In the genomic region with DNA sequence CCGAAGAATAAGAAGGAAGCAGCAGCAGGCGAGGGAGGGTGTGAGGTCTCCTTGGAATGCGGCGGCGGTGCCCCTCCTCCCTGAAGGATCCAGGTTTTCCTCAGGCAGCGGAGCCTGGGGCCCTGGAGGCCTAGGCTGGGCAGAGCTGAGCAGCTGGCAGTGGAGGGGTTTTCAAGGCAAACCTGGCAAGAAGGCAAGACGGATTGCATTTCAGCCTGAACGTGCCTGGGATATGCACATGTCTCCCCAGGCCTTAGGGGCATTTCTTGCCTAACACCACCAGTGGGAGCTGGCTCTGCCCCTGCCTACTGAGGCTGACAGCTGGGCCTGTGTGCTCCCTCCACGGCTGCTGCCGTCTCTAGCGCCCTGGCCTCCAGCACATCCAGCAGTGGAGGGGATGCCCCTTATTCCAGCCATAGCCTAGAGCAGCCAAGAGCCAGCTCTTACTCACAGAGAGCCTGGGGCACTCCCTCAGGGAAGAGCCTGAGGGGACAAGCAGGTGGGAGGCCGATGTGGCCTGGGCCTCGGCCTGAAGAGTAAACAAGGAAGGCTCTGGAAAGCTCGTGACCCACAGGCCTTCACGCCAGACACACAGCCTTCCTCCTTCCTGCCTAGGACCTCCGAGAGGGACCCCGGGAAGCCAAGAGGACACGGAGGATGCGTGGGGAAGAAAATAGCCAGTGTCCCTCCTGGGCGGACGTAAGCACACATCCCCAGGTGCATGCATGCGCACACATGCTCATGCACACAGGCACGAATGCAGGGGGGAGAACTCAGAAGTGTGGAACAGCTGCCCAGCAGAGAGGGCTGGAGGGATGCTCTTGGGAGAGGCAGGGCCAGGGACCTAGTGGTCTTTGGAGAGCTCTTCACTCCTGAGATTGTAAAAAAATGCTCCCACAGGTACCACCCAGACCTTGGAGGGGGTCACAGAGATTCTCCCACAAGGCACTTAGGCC, we compare ENCODE assay signal across 2 cellular contexts.
A peak's percentile ranks its signal among the peaks of the same experiment; 100 is the strongest.
TF ChIP-seq lines count a peak whose summit lies in the region.

No MANE protein-coding gene starts in this region.

TF ChIP-seq in IMR-90, 13 proteins besides CTCF, POLR2A, EP300 and RAD21:
- no peak for TF ChIP-seq BHLHE40 (IDR thresholded peaks at IDR 0.05; ENCODE audit: low read depth, low read length)
- no peak for TF ChIP-seq FOS (IDR thresholded peaks at IDR 0.05; ENCODE audit: low read depth, low read length)
- TF ChIP-seq, protein P1, sequence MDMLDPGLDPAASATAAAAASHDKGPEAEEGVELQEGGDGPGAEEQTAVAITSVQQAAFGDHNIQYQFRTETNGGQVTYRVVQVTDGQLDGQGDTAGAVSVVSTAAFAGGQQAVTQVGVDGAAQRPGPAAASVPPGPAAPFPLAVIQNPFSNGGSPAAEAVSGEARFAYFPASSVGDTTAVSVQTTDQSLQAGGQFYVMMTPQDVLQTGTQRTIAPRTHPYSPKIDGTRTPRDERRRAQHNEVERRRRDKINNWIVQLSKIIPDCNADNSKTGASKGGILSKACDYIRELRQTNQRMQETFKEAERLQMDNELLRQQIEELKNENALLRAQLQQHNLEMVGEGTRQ (IDR thresholded peaks at IDR 0.05; ENCODE audit: low read depth, low read length), result no peak
- no peak for TF ChIP-seq MAFK (IDR thresholded peaks at IDR 0.05; ENCODE audit: low read depth, low read length)
- TF ChIP-seq NFE2L2 (IDR thresholded peaks at IDR 0.05; ENCODE audit: low read depth, low read length), result no peak

TF ChIP-seq in SK-N-SH, 30 proteins besides CTCF, POLR2A, EP300 and RAD21:
- TF ChIP-seq SIN3A (IDR thresholded peaks at IDR 0.05; ENCODE audit: borderline replicate concordance, low read depth, low read length) (no peak), REST (IDR thresholded peaks at IDR 0.05; ENCODE audit: low read depth, low read length) (no peak), SMC3 (IDR thresholded peaks at IDR 0.05; ENCODE audit: low read depth, low read length) (peak; percentile 27; the same call in 1 of the 2 replicates), MXI1 (IDR thresholded peaks at IDR 0.05; ENCODE audit: low read depth, low read length) (peak; percentile 70; the same call in 1 of the 2 replicates)
